15 cellular contexts compared by ENCODE assay signal in the genomic region with DNA sequence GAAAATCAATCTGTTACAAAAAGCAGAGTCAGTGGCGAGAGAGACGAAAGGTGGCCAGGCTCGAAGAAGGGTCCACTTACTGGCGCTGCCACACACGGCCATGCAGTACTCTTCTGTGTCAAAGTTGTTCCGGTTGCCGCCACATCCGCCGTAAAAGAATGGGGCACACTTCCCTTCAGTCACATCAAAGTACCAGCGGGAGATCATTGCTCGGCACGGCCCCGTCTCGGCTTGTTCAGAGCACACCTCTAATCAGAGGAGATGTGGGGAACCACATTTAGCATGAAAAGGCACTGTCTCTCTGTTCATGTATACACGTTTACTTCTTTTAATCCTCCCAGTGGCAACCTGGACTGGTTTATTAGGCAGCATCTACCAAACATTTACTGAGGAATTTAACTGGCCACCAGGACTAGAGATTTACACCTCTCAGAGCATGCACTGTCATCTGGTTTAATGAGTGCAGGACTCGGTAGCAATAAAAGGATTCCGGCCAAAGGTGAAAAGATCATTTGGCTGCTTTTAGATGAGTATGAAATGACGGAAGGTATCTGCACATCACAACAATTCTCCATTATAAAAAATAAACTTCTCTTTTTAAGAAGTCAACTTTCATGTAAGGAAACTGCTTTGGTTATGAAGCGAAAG.
DNase-seq lines count a peak whose midpoint lies in the region; ATAC-seq, FAIRE-seq and TF ChIP-seq lines count a peak whose summit lies in the region.
"Had no signal": no experiment of that assay in that cellular context is flagged by ENCODE, and none has a peak within 500 bp of the region (broad histone marks: within the 10 kb centered on the region; RNA-seq: fewer than 3 reads in every experiment).

No MANE protein-coding gene starts in this region.

- FAIRE-seq in H1 (lab: Jason Lieb, UNC) = no peak
- FAIRE-seq: endothelial cell of umbilical vein had no signal

- peaks cover 9% of the 10 kb centered on the region; the same call in 1 of the 2 replicates for H3K79me1 ChIP-seq in H1 (ENCODE audit: low read depth, low read length)

- H3K9ac ChIP-seq in HUES6 (ENCODE audit: low read length) (peak overlapping the region; percentile 14), H1 (replicated peaks in 1 of 4; ENCODE audit: extremely low read depth in 1 of 4, low read depth in 3 of 4, low read length in 3 of 4) (no peak overlapping the region)

- H2AK5ac ChIP-seq in H1 (ENCODE audit: low read depth, low read length) = peak overlapping the region; percentile 96

- 83% methylated on average over 19 of the region's 19 CpGs; no CpG with 5 or more reads in 1 of the 2 experiments for WGBS in H1 (ENCODE audit: extremely low coverage in 1 of 2, insufficient coverage in 1 of 2, insufficient read length in 1 of 2, insufficient replicate concordance in 2 of 2, low coverage in 1 of 2, low lambda C conversion rate in 2 of 2, missing lambda C conversion rate in 1 of 2), 2 experiments

- H2BK5ac ChIP-seq in H1 (ENCODE audit: low read depth, low read length) = peak overlapping the region; percentile 75

- no peak overlapping the region for H3K23ac ChIP-seq in H1 (ENCODE audit: insufficient read length)

- H3K4me2 ChIP-seq in H1 (ENCODE audit: insufficient read depth in 1 of 2, low read depth in 2 of 2, low read length in 2 of 2) = peak overlapping the region in 1 of 2 experiments; percentile 55; a peak in 2 of 4 replicates

- no peak overlapping the region for H3K14ac ChIP-seq in H1 (ENCODE audit: insufficient read length)

- DNase-seq in activated T-cell treated with anti-CD3 and anti-CD28 coated beads for 4 hours (peak; percentile 1), H1 (ENCODE audit: low read depth in 1 of 2, low spot score in 2 of 2) (no peak), NAMALWA (ENCODE audit: low spot score) (no peak), OCI-M2 (lab: John Stamatoyannopoulos, UW; ENCODE audit: unreplicated experiment) (no peak), left ventricle myocardium superior (no peak)
- DNase-seq in stimulated activated CD4-positive, alpha-beta T cell treated with anti-CD3 and anti-CD28 coated beads, Interleukin-4, amount 100 ng/mL, for 1 hour = peak; percentile 8
- DNase-seq: GOT3, kidney glomerular epithelial cell, MG63, NCI-H774, SW 1271 had no signal

- H3K27me3 ChIP-seq in HUES6 (ENCODE audit: control insufficient read depth, insufficient read depth, low read length) (no peaks in the 10 kb centered on the region), H1 (replicated peaks in 1 of 4; ENCODE audit: control insufficient read depth in 3 of 4, extremely low read depth in 1 of 4, insufficient read depth in 3 of 4, low read length in 3 of 4) (no peaks in the 10 kb centered on the region)
- H3K27me3 ChIP-seq: MG63 had no signal

- H3K23me2 ChIP-seq in H1 (ENCODE audit: low read depth, low read length) = no peaks in the 10 kb centered on the region

- H4K91ac ChIP-seq in H1 (replicated peaks; ENCODE audit: insufficient read length, low read length) = no peak overlapping the region

- H3K36me3 ChIP-seq in HUES6 (ENCODE audit: control insufficient read depth, insufficient read depth, low read length) = peaks cover 27% of the 10 kb centered on the region
- H3K36me3 ChIP-seq in H1 (ENCODE audit: control insufficient read depth in 2 of 4, insufficient read depth in 4 of 4, low read length in 3 of 4) = peaks cover 0 to 9% (median 3%) of the 10 kb centered on the region in 4 experiments; a peak in 3 of 8 replicates
- H3K36me3 ChIP-seq: prostate gland had no signal

- H3K4ac ChIP-seq in H1 (replicated peaks; ENCODE audit: insufficient read length, low read depth, low read length) = no peak overlapping the region

- H3K9me3 ChIP-seq in HUES6 (ENCODE audit: control insufficient read depth, insufficient read depth, low read depth, low read length) (no peaks in the 10 kb centered on the region), H1 (ENCODE audit: insufficient read depth in 2 of 2, low read depth in 1 of 2, low read length in 1 of 2) (no peaks in the 10 kb centered on the region)
- H3K9me3 ChIP-seq: MG63, prostate gland had no signal

- H2BK12ac ChIP-seq in H1 (ENCODE audit: low read depth, low read length) = peak overlapping the region; percentile 94; the same call in 1 of the 2 replicates

- ATAC-seq in GM18858 (IDR thresholded peaks at IDR 0.05; ENCODE audit: unreplicated experiment) = no peak
- no peak for ATAC-seq in left ventricle myocardium superior

- H2BK15ac ChIP-seq in H1 (ENCODE audit: low read length) = 0 out of 2 replicates have a peak overlapping the region, but pooled peaks have one; percentile 37

- H3K79me2 ChIP-seq in H1 (ENCODE audit: control insufficient read depth in 1 of 2, insufficient read depth in 2 of 2, low read length in 2 of 2) = peaks cover 0 to 51% of the 10 kb centered on the region in 2 experiments; a peak in 3 of 4 replicates

- no peak overlapping the region for H2AFZ ChIP-seq in H1 (ENCODE audit: low read length)

- H4K5ac ChIP-seq in H1 (ENCODE audit: insufficient read length, low read depth, low read length) = no peak overlapping the region

- peak overlapping the region; percentile 3; the same call in 1 of the 2 replicates for H3K18ac ChIP-seq in H1 (ENCODE audit: extremely low read depth, low read length)

- H2BK20ac ChIP-seq in H1 (ENCODE audit: low read length) = no peak overlapping the region

- no peak for TF ChIP-seq POLR2A in H1 (IDR thresholded peaks at IDR 0.05; ENCODE audit: control extremely low read depth in 1 of 2, low read depth in 2 of 2, low read length in 2 of 2)

- no peak for TF ChIP-seq EP300 in H1 (IDR thresholded peaks at IDR 0.05; ENCODE audit: borderline replicate concordance in 1 of 2, low read depth in 2 of 2, low read length in 2 of 2)

- intact Hi-C loops in left ventricle myocardium superior (cut with micrococcal nuclease) = no loop called here

- TF ChIP-seq RAD21 in H1 (IDR thresholded peaks at IDR 0.05 in 1 of 2, conservative IDR thresholded peaks at IDR 0.05 in 1 of 2; ENCODE audit: low read depth in 2 of 2, low read length in 2 of 2) = no peak

- no peak overlapping the region for H2BK120ac ChIP-seq in H1 (replicated peaks; ENCODE audit: low read depth, low read length)

- H3K4me1 ChIP-seq in HUES6 (ENCODE audit: control insufficient read depth, insufficient read depth, low read length) = peaks cover 54% of the 10 kb centered on the region
- H3K4me1 ChIP-seq in H1 (replicated peaks in 1 of 4; ENCODE audit: control insufficient read depth in 3 of 4, insufficient read depth in 4 of 4, low read length in 3 of 4) = peaks cover 21 to 42% (median 32%) of the 10 kb centered on the region in 4 experiments
- H3K4me1 ChIP-seq: prostate gland had no signal

- peaks cover 2 to 6% of the 10 kb centered on the region in 2 experiments for H4K20me1 ChIP-seq in H1 (replicated peaks in 1 of 2; ENCODE audit: control insufficient read depth in 1 of 2, insufficient read depth in 2 of 2, low read length in 2 of 2)

- H4K8ac ChIP-seq in H1 (ENCODE audit: extremely low read depth, insufficient read depth, low read length) = no peak overlapping the region

- H3K27ac ChIP-seq in HUES6 (ENCODE audit: low read depth, low read length) (peak overlapping the region; percentile 36), H1 (ENCODE audit: low read depth, low read length) (peak overlapping the region; percentile 36)
- H3K27ac ChIP-seq: prostate gland had no signal

- CTCF ChIA-PET in H1 (lab: Charles Lee; ENCODE audit: partially characterized antibody) = no interaction called here

- H3K56ac ChIP-seq in H1 (replicated peaks; ENCODE audit: insufficient read length, low read depth, low read length) = no peak overlapping the region

- POLR2A ChIA-PET in H1 (lab: Charles Lee; ENCODE audit: partially characterized antibody) = no interaction called here

- H3K4me3 ChIP-seq in HUES6 (ENCODE audit: low read depth, low read length) (no peak overlapping the region), H1 (ENCODE audit: extremely low read depth in 1 of 4, insufficient read depth in 2 of 4, low read depth in 3 of 4, low read length in 4 of 4) (no peak overlapping the region)
- H3K4me3 ChIP-seq: MG63, prostate gland had no signal

- TF ChIP-seq CTCF in H1 (IDR thresholded peaks at IDR 0.05; ENCODE audit: control extremely low read depth in 1 of 3, insufficient read depth in 1 of 3, low read depth in 1 of 3, low read length in 3 of 3) = no peak

TF ChIP-seq in H1, 55 proteins besides CTCF, POLR2A, EP300 and RAD21 (continues in another document):
- TF ChIP-seq KDM4A (IDR thresholded peaks at IDR 0.05; ENCODE audit: low read depth, low read length, severe bottlenecking) = no peak
- no peak for TF ChIP-seq RNF2 (IDR thresholded peaks at IDR 0.05; ENCODE audit: borderline replicate concordance, low read depth, low read length, missing control alignments, poor library complexity, severe bottlenecking)

Comparison
In these comparisons a context has a peak if more than half of its experiments do, and no peak if none do; other contexts are left out.
1. DNase-seq: peak in activated T-cell treated with anti-CD3 and anti-CD28 coated beads for 4 hours (single experiment) and stimulated activated CD4-positive, alpha-beta T cell treated with anti-CD3 and anti-CD28 coated beads, Interleukin-4, amount 100 ng/mL, for 1 hour (single experiment); none in H1 (0 of 2), NAMALWA (single experiment), OCI-M2 (single experiment) and left ventricle myocardium superior (single experiment).